Comparison of ENCODE assay signal across 14 cellular contexts in the genomic region with DNA sequence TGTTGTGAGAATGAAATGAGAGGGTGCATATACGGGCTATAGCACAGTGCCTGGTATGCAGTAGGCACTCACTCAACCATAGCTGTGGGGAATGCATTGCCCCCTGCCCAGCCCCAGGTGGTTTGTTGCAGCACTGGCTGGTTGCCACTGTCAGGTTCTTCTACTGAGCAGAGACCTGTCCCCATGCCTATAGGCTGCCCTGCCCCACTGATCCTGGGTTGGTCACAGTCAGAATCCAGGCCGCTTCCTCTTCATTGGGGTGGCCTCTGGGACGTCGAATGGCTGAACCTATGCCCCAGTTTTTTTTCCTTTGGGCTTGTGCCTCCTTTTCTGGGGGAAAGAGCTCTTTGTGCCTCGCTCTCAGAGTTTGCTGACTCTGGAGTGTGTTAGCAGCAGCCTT.
"Had no signal": no experiment of that assay in that cellular context is flagged by ENCODE, and none has a peak within 500 bp of the region (broad histone marks: within the 10 kb centered on the region; RNA-seq: fewer than 3 reads in every experiment).

No MANE protein-coding gene starts in this region.

- H3K9ac ChIP-seq: neural progenitor cell had no signal

- ATAC-seq: activated CD8-positive, alpha-beta T cell treated with anti-CD3 and anti-CD28 coated beads, Interleukin-2, amount 10 ng/mL, durations not matched to agents 7 days and 5 days; left lobe of liver; pancreas; T-cell had no signal

- H3K36me3 ChIP-seq: neural progenitor cell, WERI-Rb-1 had no signal

- H3K27me3 ChIP-seq: esophagus muscularis mucosa, neural progenitor cell, pancreas had no signal

- H3K27ac ChIP-seq: neural progenitor cell, pancreas had no signal

- H3K4me3 ChIP-seq: esophagus muscularis mucosa, neural progenitor cell, pancreas, skin epidermis had no signal

- H3K9me3 ChIP-seq: esophagus muscularis mucosa, pancreas had no signal

- DNase-seq: activated CD4-positive, alpha-beta T cell treated with anti-CD3 and anti-CD28 coated beads for 4 hours; activated CD8-positive, alpha-beta memory T cell treated with anti-CD3 and anti-CD28 coated beads, Interleukin-2, amount 50 U/mL, for 48 hours; activated CD8-positive, alpha-beta T cell treated with anti-CD3 and anti-CD28 coated beads, Interleukin-2, amount 10 ng/mL, durations not matched to agents 7 days and 5 days; activated naive CD4-positive, alpha-beta T cell treated with Interleukin-2 at 50 U/mL for 16 hours; dermis blood vessel endothelial cell; mesenchymal stem cell; T-cell; T1000; WERI-Rb-1 had no signal
